Comparison of ENCODE assay signal across 11 cellular contexts in the genomic region with DNA sequence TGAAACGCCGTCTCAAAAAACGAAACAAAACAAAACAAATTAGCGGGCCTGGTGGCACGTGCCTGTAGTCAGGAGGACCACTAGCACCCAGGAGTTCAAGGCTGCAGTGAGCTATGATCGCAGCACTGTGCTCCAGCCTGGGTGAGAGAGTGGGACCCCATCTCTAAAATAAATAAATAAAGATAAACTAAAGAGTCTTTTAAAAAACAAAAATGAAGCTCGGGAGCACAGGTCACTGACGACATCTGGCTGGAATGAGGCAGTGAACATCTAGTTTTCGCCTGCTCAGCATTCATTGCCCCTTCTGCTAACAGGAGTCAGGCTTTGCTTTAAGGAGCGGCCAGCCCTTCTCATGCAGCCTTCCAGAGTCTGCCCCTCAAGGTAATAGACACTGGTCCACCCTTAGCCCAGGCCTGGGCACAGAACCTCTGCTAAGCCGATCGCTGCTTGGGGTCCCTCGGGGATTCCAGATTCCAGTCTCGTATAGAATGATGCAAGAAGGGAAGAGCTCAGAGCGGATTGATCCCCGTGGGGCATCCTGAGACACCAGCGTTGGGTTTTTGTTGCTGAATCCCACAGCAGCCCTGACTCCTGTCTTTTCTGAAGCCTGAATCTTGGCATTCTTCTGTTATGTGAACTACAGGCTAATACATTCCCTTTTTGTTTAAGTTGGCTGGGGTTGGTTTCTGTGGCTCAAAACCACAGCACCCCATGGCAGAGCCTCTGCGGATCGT. TPM values are rescaled to one million over a fixed set of nuclear protein-coding genes. Genes with fewer than 3 reads are reported as not detected.
DNase-seq lines count a peak whose midpoint lies in the region; ATAC-seq and TF ChIP-seq lines count a peak whose summit lies in the region.
"Had no signal": no experiment of that assay in that cellular context is flagged by ENCODE, and none has a peak within 500 bp of the region (broad histone marks: within the 10 kb centered on the region; RNA-seq: fewer than 3 reads in every experiment).

No MANE protein-coding gene starts in this region.

- H3K27me3 ChIP-seq in tibial artery, result no peaks in the 10 kb centered on the region
- H3K27me3 ChIP-seq: vagina had no signal

- CTCF ChIA-PET in HEK293 (lab: Yijun Ruan, JAX), result interaction anchor here (0.7 kb wide), 1 partner anchor 1366 kb away, joined by 3 read pairs; no protein-coding TSS in a partner anchor

- intact Hi-C loops in tibial artery (cut with DNase I; ENCODE audit: low total_unique reads), result no loop called here
- intact Hi-C loops in Right ventricle myocardium superior (cut with DNase I), result no loop called here

- H3K9me3 ChIP-seq in HEK293 (ENCODE audit: control insufficient read depth, insufficient read depth, low read depth, low read length) (no peaks in the 10 kb centered on the region), tibial artery (no peaks in the 10 kb centered on the region)
- H3K9me3 ChIP-seq: lower lobe of right lung, vagina had no signal

- H3K4me1 ChIP-seq in HEK293 (ENCODE audit: control insufficient read depth, insufficient read depth, low read length) (no peaks in the 10 kb centered on the region), tibial artery (peaks cover 0 to 55% (median 30%) of the 10 kb centered on the region in 4 donors)
- H3K4me1 ChIP-seq: vagina had no signal

- no peak overlapping the region for H3K4me3 Mint-ChIP-seq in glutamatergic neuron (ENCODE audit: unreplicated experiment)

- H3K9me3 Mint-ChIP-seq in glutamatergic neuron (ENCODE audit: unreplicated experiment), result peaks cover 3% of the 10 kb centered on the region

- no peaks in the 10 kb centered on the region for H3K36me3 Mint-ChIP-seq in glutamatergic neuron (ENCODE audit: unreplicated experiment)

- POLR2A ChIA-PET in HEK293 (lab: Yijun Ruan, JAX), result no interaction called here

- no peak for ATAC-seq in Right ventricle myocardium superior (ENCODE audit: poor library complexity)
- no peak for ATAC-seq in HG02678 (IDR thresholded peaks at IDR 0.05; ENCODE audit: unreplicated experiment)
- ATAC-seq: lower lobe of right lung had no signal

- H3K27ac ChIP-seq in HEK293 (ENCODE audit: extremely low read depth, low read depth, low read length) (no peak overlapping the region), tibial artery (peak overlapping the region; percentile 51 to 82)
- H3K27ac ChIP-seq: lower lobe of right lung, vagina had no signal

- H3K4me3 ChIP-seq in HEK293 (ENCODE audit: low read depth, low read length) (no peak overlapping the region), tibial artery (peak overlapping the region; percentile 3 to 19)
- H3K4me3 ChIP-seq: lower lobe of right lung, vagina had no signal

- TF ChIP-seq CTCF in HEK293 (tag by site-specific recombination; IDR thresholded peaks at IDR 0.05) (no peak), glutamatergic neuron (IDR thresholded peaks at IDR 0.05; ENCODE audit: partially characterized antibody, unreplicated experiment) (no peak), tibial artery (IDR thresholded peaks at IDR 0.05) (no peak)

- H3K27ac Mint-ChIP-seq in glutamatergic neuron (ENCODE audit: unreplicated experiment), result peak overlapping the region; percentile 48

- DNase-seq in amniotic epithelial cell (ENCODE audit: low read depth) (peak; percentile 66), glutamatergic neuron (peak; percentile 37), tibial artery (peak in 1 of 2 donors; percentile 69), Right ventricle myocardium superior (no peak), SIG-M5 treated with dmso at 0.1 percent for 504 hours (lab: John Stamatoyannopoulos, UW; ENCODE audit: unreplicated experiment) (no peak)
- DNase-seq: caudate nucleus, lower lobe of right lung, NCI-H2029 had no signal

- H3K27me3 Mint-ChIP-seq in glutamatergic neuron (ENCODE audit: unreplicated experiment), result peaks cover 6% of the 10 kb centered on the region

- peaks cover 5% of the 10 kb centered on the region for H3K4me1 Mint-ChIP-seq in glutamatergic neuron (ENCODE audit: low read depth, unreplicated experiment)

- H3K36me3 ChIP-seq in HEK293 (ENCODE audit: control insufficient read depth in 2 of 2, insufficient read depth in 1 of 2, low read length in 2 of 2), result no peaks in the 10 kb centered on the region
- H3K36me3 ChIP-seq in tibial artery, result no peaks in the 10 kb centered on the region
- H3K36me3 ChIP-seq: lower lobe of right lung, vagina had no signal

TF ChIP-seq in HEK293, 187 proteins besides CTCF, POLR2A, EP300 and RAD21:
- TF ChIP-seq ZBTB17 (tag by site-specific recombination; IDR thresholded peaks at IDR 0.05) (peak; percentile 75), ZNF76 (tag by site-specific recombination; IDR thresholded peaks at IDR 0.05; ENCODE audit: borderline replicate concordance, low read depth) (no peak)

RNA-seq across cellular contexts. Expression of a gene that starts 14.2 kb away (rescaled TPM):
- total RNA-seq in glutamatergic neuron (ENCODE audit: unreplicated experiment) (41.7 TPM), Right ventricle myocardium superior (16.8 TPM)

Comparison
In these comparisons a context has a peak if more than half of its experiments do, and no peak if none do; other contexts are left out.
1. DNase-seq: peak in amniotic epithelial cell (single experiment) and glutamatergic neuron (single experiment); none in Right ventricle myocardium superior (single experiment) and SIG-M5 treated with dmso at 0.1 percent for 504 hours (single experiment).